In genomic region chr7:98300595-98301372, GRCh38 we compare ENCODE assay signal across 1 cellular context.
TF ChIP-seq lines count a peak whose summit lies in the region.

No MANE protein-coding gene starts in this region.

TF ChIP-seq in HepG2, 621 proteins besides CTCF, POLR2A, EP300 and RAD21 (continued from another document and continues in another):
- TF ChIP-seq CSRNP2 (CRISPR knock-in tag; conservative IDR thresholded peaks at IDR 0.05; ENCODE audit: low read depth) (no peak), MAZ (IDR thresholded peaks at IDR 0.05; ENCODE audit: borderline replicate concordance, low read depth, low read length) (no peak), MAZ (CRISPR knock-in tag; IDR thresholded peaks at IDR 0.05; ENCODE audit: low read depth) (peak; percentile 45; the same call in 1 of the 2 replicates), ERF (CRISPR knock-in tag; IDR thresholded peaks at IDR 0.05) (peak; percentile 59), ZNF543 (CRISPR knock-in tag; IDR thresholded peaks at IDR 0.05) (no peak), ZNF335 (CRISPR knock-in tag; IDR thresholded peaks at IDR 0.05) (no peak), IRF2 (CRISPR knock-in tag; IDR thresholded peaks at IDR 0.05) (peak; percentile 89), ZNF501 (CRISPR knock-in tag; IDR thresholded peaks at IDR 0.05) (peak; percentile 24; the same call in 1 of the 2 replicates), ZMYM3 (CRISPR knock-in tag; IDR thresholded peaks at IDR 0.05) (no peak), ZNF703 (CRISPR knock-in tag; IDR thresholded peaks at IDR 0.05; ENCODE audit: borderline replicate concordance) (no peak), ZNF180 (CRISPR knock-in tag; IDR thresholded peaks at IDR 0.05; ENCODE audit: borderline replicate concordance, low read depth) (no peak), KAT7 (CRISPR knock-in tag; IDR thresholded peaks at IDR 0.05; ENCODE audit: borderline replicate concordance) (no peak), TFDP1 (CRISPR knock-in tag; IDR thresholded peaks at IDR 0.05; ENCODE audit: borderline replicate concordance) (peak; percentile 55; the same call in 1 of the 2 replicates), KDM3A (CRISPR knock-in tag; IDR thresholded peaks at IDR 0.05; ENCODE audit: low read depth) (peak; percentile 42; the same call in 1 of the 2 replicates), ZFX (CRISPR knock-in tag; IDR thresholded peaks at IDR 0.05; ENCODE audit: low read depth) (peak; percentile 79), NFIB (CRISPR knock-in tag; IDR thresholded peaks at IDR 0.05; ENCODE audit: borderline replicate concordance) (no peak), TCF12 (IDR thresholded peaks at IDR 0.05) (no peak), TCF12 (CRISPR knock-in tag; IDR thresholded peaks at IDR 0.05) (no peak), NRL (CRISPR knock-in tag; IDR thresholded peaks at IDR 0.05; ENCODE audit: borderline replicate concordance) (no peak), ZNF350 (CRISPR knock-in tag; IDR thresholded peaks at IDR 0.05; ENCODE audit: borderline replicate concordance, low read depth) (peak; percentile 63; the same call in 1 of the 2 replicates), MTF1 (CRISPR knock-in tag; IDR thresholded peaks at IDR 0.05) (no peak), ELK4 (CRISPR knock-in tag; IDR thresholded peaks at IDR 0.05; ENCODE audit: borderline replicate concordance) (no peak), ZNF670 (CRISPR knock-in tag; IDR thresholded peaks at IDR 0.05; ENCODE audit: borderline replicate concordance) (no peak), ZNF530 (CRISPR knock-in tag; IDR thresholded peaks at IDR 0.05; ENCODE audit: low read depth) (no peak), ONECUT2 (CRISPR knock-in tag; IDR thresholded peaks at IDR 0.05) (peak; percentile 91), ATF3 (CRISPR knock-in tag; IDR thresholded peaks at IDR 0.05) (no peak), GATA4 (IDR thresholded peaks at IDR 0.05; ENCODE audit: borderline replicate concordance, low read depth) (no peak), ISL2 (CRISPR knock-in tag; IDR thresholded peaks at IDR 0.05) (peak; percentile 54; the same call in 1 of the 2 replicates), NFE2L2 (IDR thresholded peaks at IDR 0.05; ENCODE audit: low read length) (no peak), YEATS4 (CRISPR knock-in tag; IDR thresholded peaks at IDR 0.05; ENCODE audit: borderline replicate concordance) (peak; percentile 44; the same call in 1 of the 2 replicates), MIXL1 (CRISPR knock-in tag; IDR thresholded peaks at IDR 0.05) (peak; percentile 79; the same call in 1 of the 2 replicates), RFX5 (IDR thresholded peaks at IDR 0.05; ENCODE audit: low read depth, low read length) (no peak), SAP130 (CRISPR knock-in tag; IDR thresholded peaks at IDR 0.05; ENCODE audit: low read depth) (peak; percentile 98), RCOR2 (CRISPR knock-in tag; IDR thresholded peaks at IDR 0.05) (peak; percentile 53; the same call in 1 of the 2 replicates), NFE2 (CRISPR knock-in tag; IDR thresholded peaks at IDR 0.05) (no peak), CEBPB (IDR thresholded peaks at IDR 0.05; ENCODE audit: borderline replicate concordance, low read depth, low read length) (no peak), CHCHD3 (CRISPR knock-in tag; IDR thresholded peaks at IDR 0.05) (no peak), ARHGAP35 (CRISPR knock-in tag; IDR thresholded peaks at IDR 0.05; ENCODE audit: borderline replicate concordance) (no peak; the same call in 1 of the 2 replicates), CENPT (CRISPR knock-in tag; IDR thresholded peaks at IDR 0.05; ENCODE audit: low read depth) (no peak), ZNF83 (CRISPR knock-in tag; IDR thresholded peaks at IDR 0.05; ENCODE audit: borderline replicate concordance) (no peak), KDM4B (CRISPR knock-in tag; IDR thresholded peaks at IDR 0.05) (peak; percentile 50; the same call in 1 of the 2 replicates)
- TF ChIP-seq, protein P1, sequence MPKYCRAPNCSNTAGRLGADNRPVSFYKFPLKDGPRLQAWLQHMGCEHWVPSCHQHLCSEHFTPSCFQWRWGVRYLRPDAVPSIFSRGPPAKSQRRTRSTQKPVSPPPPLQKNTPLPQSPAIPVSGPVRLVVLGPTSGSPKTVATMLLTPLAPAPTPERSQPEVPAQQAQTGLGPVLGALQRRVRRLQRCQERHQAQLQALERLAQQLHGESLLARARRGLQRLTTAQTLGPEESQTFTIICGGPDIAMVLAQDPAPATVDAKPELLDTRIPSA (CRISPR knock-in tag; IDR thresholded peaks at IDR 0.05; ENCODE audit: borderline replicate concordance), result no peak
- TF ChIP-seq, protein P2, sequence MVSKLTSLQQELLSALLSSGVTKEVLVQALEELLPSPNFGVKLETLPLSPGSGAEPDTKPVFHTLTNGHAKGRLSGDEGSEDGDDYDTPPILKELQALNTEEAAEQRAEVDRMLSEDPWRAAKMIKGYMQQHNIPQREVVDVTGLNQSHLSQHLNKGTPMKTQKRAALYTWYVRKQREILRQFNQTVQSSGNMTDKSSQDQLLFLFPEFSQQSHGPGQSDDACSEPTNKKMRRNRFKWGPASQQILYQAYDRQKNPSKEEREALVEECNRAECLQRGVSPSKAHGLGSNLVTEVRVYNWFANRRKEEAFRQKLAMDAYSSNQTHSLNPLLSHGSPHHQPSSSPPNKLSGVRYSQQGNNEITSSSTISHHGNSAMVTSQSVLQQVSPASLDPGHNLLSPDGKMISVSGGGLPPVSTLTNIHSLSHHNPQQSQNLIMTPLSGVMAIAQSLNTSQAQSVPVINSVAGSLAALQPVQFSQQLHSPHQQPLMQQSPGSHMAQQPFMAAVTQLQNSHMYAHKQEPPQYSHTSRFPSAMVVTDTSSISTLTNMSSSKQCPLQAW (CRISPR knock-in tag; IDR thresholded peaks at IDR 0.05), result peak; percentile 72; the same call in 1 of the 2 replicates
- TF ChIP-seq, protein P3, sequence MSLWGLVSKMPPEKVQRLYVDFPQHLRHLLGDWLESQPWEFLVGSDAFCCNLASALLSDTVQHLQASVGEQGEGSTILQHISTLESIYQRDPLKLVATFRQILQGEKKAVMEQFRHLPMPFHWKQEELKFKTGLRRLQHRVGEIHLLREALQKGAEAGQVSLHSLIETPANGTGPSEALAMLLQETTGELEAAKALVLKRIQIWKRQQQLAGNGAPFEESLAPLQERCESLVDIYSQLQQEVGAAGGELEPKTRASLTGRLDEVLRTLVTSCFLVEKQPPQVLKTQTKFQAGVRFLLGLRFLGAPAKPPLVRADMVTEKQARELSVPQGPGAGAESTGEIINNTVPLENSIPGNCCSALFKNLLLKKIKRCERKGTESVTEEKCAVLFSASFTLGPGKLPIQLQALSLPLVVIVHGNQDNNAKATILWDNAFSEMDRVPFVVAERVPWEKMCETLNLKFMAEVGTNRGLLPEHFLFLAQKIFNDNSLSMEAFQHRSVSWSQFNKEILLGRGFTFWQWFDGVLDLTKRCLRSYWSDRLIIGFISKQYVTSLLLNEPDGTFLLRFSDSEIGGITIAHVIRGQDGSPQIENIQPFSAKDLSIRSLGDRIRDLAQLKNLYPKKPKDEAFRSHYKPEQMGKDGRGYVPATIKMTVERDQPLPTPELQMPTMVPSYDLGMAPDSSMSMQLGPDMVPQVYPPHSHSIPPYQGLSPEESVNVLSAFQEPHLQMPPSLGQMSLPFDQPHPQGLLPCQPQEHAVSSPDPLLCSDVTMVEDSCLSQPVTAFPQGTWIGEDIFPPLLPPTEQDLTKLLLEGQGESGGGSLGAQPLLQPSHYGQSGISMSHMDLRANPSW (CRISPR knock-in tag; IDR thresholded peaks at IDR 0.05; ENCODE audit: borderline replicate concordance), result no peak
- TF ChIP-seq, protein P4, sequence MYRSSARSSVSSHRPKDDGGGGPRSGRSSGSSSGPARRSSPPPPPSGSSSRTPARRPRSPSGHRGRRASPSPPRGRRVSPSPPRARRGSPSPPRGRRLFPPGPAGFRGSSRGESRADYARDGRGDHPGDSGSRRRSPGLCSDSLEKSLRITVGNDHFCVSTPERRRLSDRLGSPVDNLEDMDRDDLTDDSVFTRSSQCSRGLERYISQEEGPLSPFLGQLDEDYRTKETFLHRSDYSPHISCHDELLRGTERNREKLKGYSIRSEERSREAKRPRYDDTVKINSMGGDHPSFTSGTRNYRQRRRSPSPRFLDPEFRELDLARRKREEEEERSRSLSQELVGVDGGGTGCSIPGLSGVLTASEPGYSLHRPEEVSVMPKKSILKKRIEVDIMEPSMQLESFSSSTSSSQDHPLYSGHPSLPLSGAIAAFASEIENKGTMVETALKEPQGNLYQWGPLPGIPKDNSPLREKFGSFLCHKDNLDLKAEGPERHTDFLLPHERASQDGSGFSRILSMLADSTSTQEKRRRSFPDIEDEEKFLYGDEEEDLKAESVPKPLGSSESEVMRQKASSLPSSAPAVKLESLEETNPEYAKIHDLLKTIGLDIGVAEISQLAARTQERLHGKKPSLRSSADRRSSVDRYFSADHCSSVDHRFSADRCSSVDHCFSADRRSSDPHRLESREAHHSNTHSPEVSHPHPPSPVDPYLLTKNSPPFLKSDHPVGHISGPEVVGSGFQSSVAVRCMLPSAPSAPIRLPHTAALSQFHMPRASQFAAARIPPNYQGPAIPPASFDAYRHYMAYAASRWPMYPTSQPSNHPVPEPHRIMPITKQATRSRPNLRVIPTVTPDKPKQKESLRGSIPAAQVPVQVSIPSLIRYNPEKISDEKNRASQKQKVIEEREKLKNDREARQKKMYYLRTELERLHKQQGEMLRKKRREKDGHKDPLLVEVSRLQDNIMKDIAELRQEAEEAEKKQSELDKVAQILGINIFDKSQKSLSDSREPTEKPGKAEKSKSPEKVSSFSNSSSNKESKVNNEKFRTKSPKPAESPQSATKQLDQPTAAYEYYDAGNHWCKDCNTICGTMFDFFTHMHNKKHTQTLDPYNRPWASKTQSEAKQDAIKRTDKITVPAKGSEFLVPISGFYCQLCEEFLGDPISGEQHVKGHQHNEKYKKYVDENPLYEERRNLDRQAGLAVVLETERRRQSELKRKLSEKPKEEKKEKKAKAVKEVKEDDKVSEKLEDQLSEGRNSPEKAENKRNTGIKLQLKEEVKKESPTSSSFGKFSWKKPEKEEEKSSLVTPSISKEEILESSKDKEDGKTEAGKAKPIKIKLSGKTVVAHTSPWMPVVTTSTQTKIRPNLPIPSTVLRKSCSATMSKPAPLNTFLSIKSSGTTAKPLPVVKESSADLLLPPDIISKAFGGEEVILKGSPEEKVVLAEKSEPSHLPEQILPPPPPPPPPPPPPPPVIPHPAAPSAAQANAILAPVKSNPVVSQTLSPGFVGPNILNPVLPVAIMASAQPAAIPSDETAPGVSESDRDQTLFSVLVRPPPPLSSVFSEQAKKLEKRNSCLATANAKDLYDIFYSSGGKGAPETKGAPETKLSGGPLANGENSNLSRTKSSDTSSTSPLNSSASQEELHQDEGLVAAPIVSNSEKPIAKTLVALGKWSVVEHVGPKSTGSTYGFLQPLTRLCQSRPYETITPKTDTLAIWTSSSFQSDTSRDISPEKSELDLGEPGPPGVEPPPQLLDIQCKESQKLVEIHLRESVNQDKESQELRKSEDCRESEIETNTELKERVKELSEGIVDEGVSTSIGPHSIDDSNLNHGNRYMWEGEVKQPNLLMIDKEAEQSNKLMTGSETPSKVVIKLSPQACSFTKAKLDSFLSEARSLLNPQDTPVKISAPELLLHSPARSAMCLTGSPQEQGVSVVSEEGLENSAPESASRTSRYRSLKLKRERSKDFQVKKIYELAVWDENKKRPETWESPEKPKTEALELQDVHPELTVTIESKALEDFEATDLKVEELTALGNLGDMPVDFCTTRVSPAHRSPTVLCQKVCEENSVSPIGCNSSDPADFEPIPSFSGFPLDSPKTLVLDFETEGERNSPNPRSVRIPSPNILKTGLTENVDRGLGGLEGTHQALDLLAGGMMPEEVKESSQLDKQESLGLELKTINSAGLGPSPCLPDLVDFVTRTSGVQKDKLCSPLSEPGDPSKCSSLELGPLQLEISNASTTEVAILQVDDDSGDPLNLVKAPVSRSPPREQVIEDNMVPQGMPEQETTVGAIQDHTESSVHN (CRISPR knock-in tag; IDR thresholded peaks at IDR 0.05), result peak; percentile 59; the same call in 1 of the 2 replicates
- TF ChIP-seq, protein P5, sequence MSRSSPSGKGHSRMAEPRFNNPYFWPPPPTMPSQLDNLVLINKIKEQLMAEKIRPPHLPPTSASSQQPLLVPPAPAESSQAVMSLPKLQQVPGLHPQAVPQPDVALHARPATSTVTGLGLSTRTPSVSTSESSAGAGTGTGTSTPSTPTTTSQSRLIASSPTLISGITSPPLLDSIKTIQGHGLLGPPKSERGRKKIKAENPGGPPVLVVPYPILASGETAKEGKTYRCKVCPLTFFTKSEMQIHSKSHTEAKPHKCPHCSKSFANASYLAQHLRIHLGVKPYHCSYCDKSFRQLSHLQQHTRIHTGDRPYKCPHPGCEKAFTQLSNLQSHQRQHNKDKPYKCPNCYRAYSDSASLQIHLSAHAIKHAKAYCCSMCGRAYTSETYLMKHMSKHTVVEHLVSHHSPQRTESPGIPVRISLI (CRISPR knock-in tag; IDR thresholded peaks at IDR 0.05; ENCODE audit: borderline replicate concordance), result no peak
